In genomic region chr1:1305300-1306069, GRCh38 we compare ENCODE assay signal across 1 cellular context.
TF ChIP-seq lines count a peak whose summit lies in the region.

No MANE protein-coding gene starts in this region.

TF ChIP-seq in HepG2, 621 proteins besides CTCF, POLR2A, EP300 and RAD21 (continued from another document and continues in another):
- TF ChIP-seq ARID4A (CRISPR knock-in tag; IDR thresholded peaks at IDR 0.05; ENCODE audit: borderline replicate concordance) (no peak; the same call in 1 of the 2 replicates), ZNF747 (CRISPR knock-in tag; IDR thresholded peaks at IDR 0.05; ENCODE audit: borderline replicate concordance) (no peak), ZNF280D (CRISPR knock-in tag; IDR thresholded peaks at IDR 0.05) (no peak), BCL3 (CRISPR knock-in tag; IDR thresholded peaks at IDR 0.05) (no peak), RNF219 (CRISPR knock-in tag; IDR thresholded peaks at IDR 0.05) (no peak), BRD4 (CRISPR knock-in tag; IDR thresholded peaks at IDR 0.05) (peak; percentile 23; the same call in 1 of the 2 replicates), NR2C2 (CRISPR knock-in tag; IDR thresholded peaks at IDR 0.05; ENCODE audit: borderline replicate concordance) (peak; percentile 55; the same call in 1 of the 2 replicates), MNT (IDR thresholded peaks at IDR 0.05) (no peak), RERE (CRISPR knock-in tag; IDR thresholded peaks at IDR 0.05; ENCODE audit: low read depth) (no peak), IKZF5 (CRISPR knock-in tag; IDR thresholded peaks at IDR 0.05) (no peak), MTERF4 (CRISPR knock-in tag; IDR thresholded peaks at IDR 0.05) (peak; percentile 22; the same call in 1 of the 2 replicates), ZFAT (CRISPR knock-in tag; conservative IDR thresholded peaks at IDR 0.05) (no peak), NFIB (CRISPR knock-in tag; IDR thresholded peaks at IDR 0.05; ENCODE audit: borderline replicate concordance) (no peak), ZNF772 (CRISPR knock-in tag; IDR thresholded peaks at IDR 0.05) (no peak), ZNF703 (CRISPR knock-in tag; IDR thresholded peaks at IDR 0.05; ENCODE audit: borderline replicate concordance) (no peak), RARG (CRISPR knock-in tag; IDR thresholded peaks at IDR 0.05; ENCODE audit: low read depth) (no peak), TEF (CRISPR knock-in tag; IDR thresholded peaks at IDR 0.05) (no peak), ZSCAN30 (CRISPR knock-in tag; IDR thresholded peaks at IDR 0.05) (no peak), POGZ (CRISPR knock-in tag; IDR thresholded peaks at IDR 0.05) (no peak), ZNF10 (CRISPR knock-in tag; IDR thresholded peaks at IDR 0.05; ENCODE audit: borderline replicate concordance, low read depth) (no peak), KLF12 (CRISPR knock-in tag; IDR thresholded peaks at IDR 0.05; ENCODE audit: borderline replicate concordance) (0 out of 2 replicates have a peak, but pooled peaks have one; percentile 47), ZNF484 (CRISPR knock-in tag; IDR thresholded peaks at IDR 0.05; ENCODE audit: borderline replicate concordance, low read depth) (no peak), ZNF234 (CRISPR knock-in tag; conservative IDR thresholded peaks at IDR 0.05) (no peak), ZNF652 (CRISPR knock-in tag; IDR thresholded peaks at IDR 0.05; ENCODE audit: borderline replicate concordance, low read depth) (no peak), MAFK (conservative IDR thresholded peaks at IDR 0.05 in 1 of 2, IDR thresholded peaks at IDR 0.05 in 1 of 2; ENCODE audit: low read length in 2 of 2) (peak; percentile 9 to 25; a peak in 2 of 4 replicates), CCAR2 (optimal IDR thresholded peaks at IDR 0.05; ENCODE audit: low read depth, low read length) (no peak), ZSCAN31 (CRISPR knock-in tag; IDR thresholded peaks at IDR 0.05; ENCODE audit: low read depth) (peak; percentile 34; the same call in 1 of the 2 replicates), DDIT3 (CRISPR knock-in tag; IDR thresholded peaks at IDR 0.05) (no peak), SP2 (CRISPR knock-in tag; IDR thresholded peaks at IDR 0.05) (no peak), ZNF280B (CRISPR knock-in tag; IDR thresholded peaks at IDR 0.05; ENCODE audit: borderline replicate concordance) (no peak; the same call in 1 of the 2 replicates), SSRP1 (CRISPR knock-in tag; IDR thresholded peaks at IDR 0.05) (no peak)
